Comparison of ENCODE assay signal across 19 cellular contexts in the genomic region with DNA sequence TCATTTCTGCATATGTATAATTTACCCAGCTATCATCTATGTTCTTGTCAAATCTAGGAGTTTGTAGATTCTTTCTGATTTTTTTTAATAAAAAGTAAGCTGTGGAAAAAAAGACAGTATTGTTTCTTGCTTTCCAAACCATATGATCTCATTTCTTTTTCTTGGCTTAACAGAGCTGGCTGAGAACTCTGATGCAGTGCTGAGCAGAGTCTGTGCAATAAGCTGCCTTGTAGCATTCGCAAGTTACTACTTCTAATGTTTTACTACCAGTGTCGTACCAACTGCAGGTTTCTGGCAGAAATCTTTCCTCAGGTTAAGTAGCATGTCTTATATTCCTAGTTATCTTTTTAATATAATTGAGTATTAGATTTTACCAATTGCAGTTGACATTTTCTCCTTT. TPM values are rescaled to one million over a fixed set of nuclear protein-coding genes. Genes with fewer than 3 reads are reported as not detected.
DNase-seq lines count a peak whose midpoint lies in the region; ATAC-seq and TF ChIP-seq lines count a peak whose summit lies in the region.
"Had no signal": no experiment of that assay in that cellular context is flagged by ENCODE, and none has a peak within 500 bp of the region (broad histone marks: within the 10 kb centered on the region; RNA-seq: fewer than 3 reads in every experiment).

No MANE protein-coding gene starts in this region.

- peaks cover 25 to 38% of the 10 kb centered on the region in 2 donors for H3K36me3 Mint-ChIP-seq in stimulated activated naive B cell treated with anti-CD40 and anti-IgM and Interleukin-4, amounts not matched to agents 10 μg/mL and 1 μg/mL and 100 μg/mL, for 72 hours

- TF ChIP-seq CTCF in gastroesophageal sphincter (IDR thresholded peaks at IDR 0.05): no peak

- peaks cover 0 to 3% (median 0%) of the 10 kb centered on the region in 11 experiments; a peak in 2 of 22 replicates for H3K9me3 ChIP-seq in BLaER1 treated with 17β-estradiol and CSF1 and Interleukin-3, amounts not matched to agents 10 nM and 100 nM (replicated peaks in 1 of 11)
- H3K9me3 ChIP-seq in gastroesophageal sphincter: no peaks in the 10 kb centered on the region
- H3K9me3 ChIP-seq: Peyer's patch, stomach, vagina had no signal

- H3K27ac ChIP-seq in BLaER1 treated with 17β-estradiol and CSF1 and Interleukin-3, amounts not matched to agents 10 nM and 100 nM: no peak overlapping the region
- peak overlapping the region in 1 of 4 donors; percentile 4 for H3K27ac ChIP-seq in gastroesophageal sphincter
- H3K27ac ChIP-seq: Peyer's patch, vagina had no signal

- no peak overlapping the region for H3K4me3 Mint-ChIP-seq in stimulated activated naive B cell treated with anti-CD40 and anti-IgM and Interleukin-4, amounts not matched to agents 10 μg/mL and 1 μg/mL and 100 μg/mL, for 72 hours
- H3K4me3 Mint-ChIP-seq: activated naive CD4-positive, alpha-beta T cell treated with anti-CD3 and anti-CD28 coated beads, Interleukin-2, amount 50 U/mL, for 24 hours; central memory CD8-positive, alpha-beta T cell; memory B cell; neural crest cell had no signal

- H3K9ac ChIP-seq in BLaER1 treated with 17β-estradiol and CSF1 and Interleukin-3, amounts not matched to agents 10 nM and 100 nM: no peak overlapping the region

- no peaks in the 10 kb centered on the region for H3K9me3 Mint-ChIP-seq in stimulated activated naive B cell treated with anti-CD40 and anti-IgM and Interleukin-4, amounts not matched to agents 10 μg/mL and 1 μg/mL and 100 μg/mL, for 72 hours
- H3K9me3 Mint-ChIP-seq: activated naive CD4-positive, alpha-beta T cell treated with anti-CD3 and anti-CD28 coated beads, Interleukin-2, amount 50 U/mL, for 24 hours; central memory CD8-positive, alpha-beta T cell; memory B cell; neural crest cell had no signal

- no peaks in the 10 kb centered on the region for H3K27me3 Mint-ChIP-seq in stimulated activated naive B cell treated with anti-CD40 and anti-IgM and Interleukin-4, amounts not matched to agents 10 μg/mL and 1 μg/mL and 100 μg/mL, for 72 hours
- H3K27me3 Mint-ChIP-seq: activated naive CD4-positive, alpha-beta T cell treated with anti-CD3 and anti-CD28 coated beads, Interleukin-2, amount 50 U/mL, for 24 hours; central memory CD8-positive, alpha-beta T cell; memory B cell had no signal

- 16 to 23% methylated on average over 2 of the region's 2 CpGs for WGBS in gastroesophageal sphincter (ENCODE audit: low coverage in 1 of 2), 2 donors

- H3K4me1 Mint-ChIP-seq in stimulated activated naive B cell treated with anti-CD40 and anti-IgM and Interleukin-4, amounts not matched to agents 10 μg/mL and 1 μg/mL and 100 μg/mL, for 72 hours: peaks cover 39 to 72% of the 10 kb centered on the region in 2 donors
- H3K4me1 Mint-ChIP-seq: memory B cell, neural crest cell had no signal

- peak; percentile 63 for DNase-seq in astrocyte of the hippocampus (ENCODE audit: low read depth, low spot score)
- peak; percentile 62 for DNase-seq in pons (ENCODE audit: low spot score)
- no peak for DNase-seq in NOMO-1 (lab: John Stamatoyannopoulos, UW; ENCODE audit: unreplicated experiment in 2 of 2)
- no peak for DNase-seq in stimulated activated naive B cell treated with anti-CD40 and anti-IgM and Interleukin-4, amounts not matched to agents 10 μg/mL and 1 μg/mL and 100 μg/mL, for 72 hours
- DNase-seq in MV-4-11 (lab: John Stamatoyannopoulos, UW): no peak
- DNase-seq: activated CD4-positive, alpha-beta T cell treated with anti-CD3 and anti-CD28 coated beads, Interleukin-2, amount 50 U/mL, for 1 hour; activated T-cell treated with anti-CD3 and anti-CD28 coated beads, Interleukin-2, amount 50 U/mL, for 1 hour; Peyer's patch; stomach had no signal

- H3K4me3 ChIP-seq in BLaER1 treated with 17β-estradiol and CSF1 and Interleukin-3, amounts not matched to agents 10 nM and 100 nM: no peak overlapping the region
- no peak overlapping the region for H3K4me3 ChIP-seq in gastroesophageal sphincter
- H3K4me3 ChIP-seq: Peyer's patch, stomach, vagina had no signal

- no peaks in the 10 kb centered on the region for H3K27me3 ChIP-seq in BLaER1 treated with 17β-estradiol and CSF1 and Interleukin-3, amounts not matched to agents 10 nM and 100 nM
- no peaks in the 10 kb centered on the region for H3K27me3 ChIP-seq in gastroesophageal sphincter
- H3K27me3 ChIP-seq: Peyer's patch, stomach, vagina had no signal

- no peak for TF ChIP-seq POLR2A in gastroesophageal sphincter (IDR thresholded peaks at IDR 0.05)

- peaks cover 68 to 87% (median 81%) of the 10 kb centered on the region in 10 experiments for H3K4me1 ChIP-seq in BLaER1 treated with 17β-estradiol and CSF1 and Interleukin-3, amounts not matched to agents 10 nM and 100 nM
- peaks cover 0 to 96% (median 14%) of the 10 kb centered on the region in 3 donors for H3K4me1 ChIP-seq in gastroesophageal sphincter

- ATAC-seq in gastroesophageal sphincter (peak; percentile 39), HG03469 (IDR thresholded peaks at IDR 0.05; ENCODE audit: unreplicated experiment) (no peak)
- ATAC-seq in stimulated activated naive B cell treated with anti-CD40 and anti-IgM and Interleukin-4, amounts not matched to agents 10 μg/mL and 1 μg/mL and 100 μg/mL, for 72 hours (replicated peaks): no peak

- no peak for TF ChIP-seq EP300 in gastroesophageal sphincter (IDR thresholded peaks at IDR 0.05)

- no peak overlapping the region for H3K27ac Mint-ChIP-seq in stimulated activated naive B cell treated with anti-CD40 and anti-IgM and Interleukin-4, amounts not matched to agents 10 μg/mL and 1 μg/mL and 100 μg/mL, for 72 hours
- H3K27ac Mint-ChIP-seq: activated naive CD4-positive, alpha-beta T cell treated with anti-CD3 and anti-CD28 coated beads, Interleukin-2, amount 50 U/mL, for 24 hours; memory B cell had no signal

- peak overlapping the region in 8 of 11 experiments; percentile 74 to 90 (median 85); a peak in 11 of 22 replicates for H3K4me2 ChIP-seq in BLaER1 treated with 17β-estradiol and CSF1 and Interleukin-3, amounts not matched to agents 10 nM and 100 nM

- H3K36me3 ChIP-seq in BLaER1 treated with 17β-estradiol and CSF1 and Interleukin-3, amounts not matched to agents 10 nM and 100 nM: peaks cover 16 to 45% (median 27%) of the 10 kb centered on the region in 11 experiments; a peak in 19 of 22 replicates
- no peaks in the 10 kb centered on the region for H3K36me3 ChIP-seq in gastroesophageal sphincter
- H3K36me3 ChIP-seq: vagina had no signal

- peaks cover 13 to 93% (median 54%) of the 10 kb centered on the region in 11 experiments; a peak in 18 of 22 replicates for H4K20me1 ChIP-seq in BLaER1 treated with 17β-estradiol and CSF1 and Interleukin-3, amounts not matched to agents 10 nM and 100 nM

RNA-seq across cellular contexts. Expression of gene RRBP1, which starts 15.6 kb away (rescaled TPM):
- 10 to 100 TPM; 61.2 to 89.8 (median 64.7) TPM for total RNA-seq in gastroesophageal sphincter

RNA-seq across cellular contexts. Expression of gene BANF2, which starts 33.3 kb away (rescaled TPM):
- total RNA-seq in gastroesophageal sphincter: not detected
- total RNA-seq: LHCN-M2, neural crest cell, Peyer's patch, renal cortical epithelial cell, stomach, vagina had no signal

Comparison
In these comparisons a context has a peak if more than half of its experiments do, and no peak if none do; other contexts are left out.
1. DNase-seq: peak in astrocyte of the hippocampus (single experiment) and pons (single experiment); none in NOMO-1 (0 of 2), stimulated activated naive B cell treated with anti-CD40 and anti-IgM and Interleukin-4, amounts not matched to agents 10 μg/mL and 1 μg/mL and 100 μg/mL, for 72 hours (single experiment) and MV-4-11 (single experiment).